ENCODE assay signal across 9 cellular contexts in the genomic region with DNA sequence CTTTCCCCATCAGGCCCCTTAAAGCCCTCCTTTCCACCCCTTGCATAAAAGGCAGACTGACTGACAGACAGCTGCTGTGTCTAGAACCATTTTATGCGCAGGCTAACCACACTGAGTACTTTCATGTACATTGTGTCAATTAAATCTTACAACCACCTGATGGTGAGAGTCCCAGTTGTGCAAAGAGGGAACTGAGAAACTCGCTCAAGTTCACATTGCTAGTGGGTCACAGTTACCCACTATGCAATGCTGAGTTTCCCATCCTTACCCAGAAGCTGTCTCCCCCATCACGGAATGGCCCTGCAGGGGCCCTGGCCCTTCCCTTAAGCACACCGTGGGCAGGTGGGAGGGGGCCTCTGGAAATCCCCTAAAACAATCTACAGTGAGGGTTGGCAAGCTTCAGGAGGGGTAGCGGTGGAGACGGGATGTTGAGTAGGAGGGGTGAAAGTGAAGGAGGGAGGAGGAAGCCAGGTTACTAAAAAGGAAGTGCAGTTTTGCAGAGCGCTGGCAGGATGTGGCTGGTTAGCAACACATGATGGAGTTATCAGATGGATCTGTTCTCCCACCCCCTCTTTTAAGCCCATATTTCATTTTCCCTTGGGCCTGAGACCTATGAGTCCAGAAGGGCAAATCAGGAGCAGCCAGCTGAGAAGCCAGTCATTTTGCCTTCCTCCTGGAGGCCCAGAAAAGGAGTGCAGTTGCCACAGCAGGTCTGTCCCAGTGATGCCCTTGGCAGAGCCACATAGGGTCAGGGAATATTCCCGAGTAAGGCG. TPM values are rescaled to one million over a fixed set of nuclear protein-coding genes. Genes with fewer than 3 reads are reported as not detected.
DNase-seq lines count a peak whose midpoint lies in the region; ATAC-seq, FAIRE-seq and TF ChIP-seq lines count a peak whose summit lies in the region.
"Had no signal": no experiment of that assay in that cellular context is flagged by ENCODE, and none has a peak within 500 bp of the region (broad histone marks: within the 10 kb centered on the region; RNA-seq: fewer than 3 reads in every experiment).

No MANE protein-coding gene starts in this region.

- H3K4me1 Mint-ChIP-seq in naive B cell: peaks cover 76 to 92% (median 91%) of the 10 kb centered on the region in 3 donors

- ATAC-seq in GM21786 (IDR thresholded peaks at IDR 0.05; ENCODE audit: unreplicated experiment) (peak; percentile 63), naive B cell (ENCODE audit: low read depth in 2 of 2) (peak; percentile 70 to 71)

- H3K9me3 Mint-ChIP-seq in naive B cell: no peaks in the 10 kb centered on the region

- peak overlapping the region; percentile 94 to 100 (median 100) for H3K4me3 Mint-ChIP-seq in naive B cell

- H3K27ac Mint-ChIP-seq in naive B cell: peak overlapping the region; percentile 98 to 100 (median 100)

- DNase-seq in GM12891 (ENCODE audit: insufficient read length, low spot score): peak; percentile 37
- DNase-seq in NAMALWA (ENCODE audit: low spot score): peak; percentile 92
- peak; percentile 70 for DNase-seq in activated T-cell treated with anti-CD3 and anti-CD28 coated beads, Interleukin-2, amount 50 U/mL, for 1 hour
- DNase-seq in naive B cell: peak; percentile 95
- no peak for DNase-seq in NCI-H187 treated with DMSO at 0.1 percent for 48 hours (lab: John Stamatoyannopoulos, UW)
- no peak for DNase-seq in GOT3 (lab: John Stamatoyannopoulos, UW)
- DNase-seq in AG20443 (ENCODE audit: low spot score): no peak
- DNase-seq: gastrocnemius medialis had no signal

- FAIRE-seq in GM12891 (lab: Jason Lieb, UNC): peak; percentile 99

- TF ChIP-seq POLR2A in GM12891 (IDR thresholded peaks at IDR 0.05; ENCODE audit: low read depth, low read length): peak; percentile 83

- H3K36me3 Mint-ChIP-seq in naive B cell: peaks cover 12 to 34% of the 10 kb centered on the region in 2 donors

- H3K27me3 Mint-ChIP-seq in naive B cell: no peaks in the 10 kb centered on the region

TF ChIP-seq in GM12891, 5 proteins besides CTCF, POLR2A, EP300 and RAD21:
- TF ChIP-seq TAF1 (IDR thresholded peaks at IDR 0.05; ENCODE audit: low read depth, low read length): peak; percentile 64
- peak; percentile 91 for TF ChIP-seq POU2F2 (IDR thresholded peaks at IDR 0.05; ENCODE audit: low read depth, low read length)
- TF ChIP-seq POLR2AphosphoS5 (IDR thresholded peaks at IDR 0.05; ENCODE audit: low read depth, low read length): peak; percentile 88
- TF ChIP-seq SPI1 (IDR thresholded peaks at IDR 0.05; ENCODE audit: low read depth, low read length): peak; percentile 96
- no peak for TF ChIP-seq PAX5 (IDR thresholded peaks at IDR 0.05; ENCODE audit: insufficient read depth, low read length, severe bottlenecking)

RNA-seq across cellular contexts. Expression of a gene that starts 30.0 kb away (rescaled TPM):
- 1.8 TPM for polyA plus RNA-seq in GM12891 (2012; ENCODE audit: low read depth, missing spikeins)
- polyA plus RNA-seq in naive B cell (ENCODE audit: low read depth in 6 of 6): 1 to 10 TPM; 5.1 to 9.6 (median 7.3) TPM

Comparison
In these comparisons a context has a peak if more than half of its experiments do, and no peak if none do; other contexts are left out.
1. DNase-seq: peak in GM12891 (single experiment), NAMALWA (single experiment), activated T-cell treated with anti-CD3 and anti-CD28 coated beads, Interleukin-2, amount 50 U/mL, for 1 hour (single experiment) and naive B cell (single experiment); none in NCI-H187 treated with DMSO at 0.1 percent for 48 hours (single experiment), GOT3 (single experiment) and AG20443 (single experiment).